Comparison of ENCODE assay signal across 24 cellular contexts in the genomic region with DNA sequence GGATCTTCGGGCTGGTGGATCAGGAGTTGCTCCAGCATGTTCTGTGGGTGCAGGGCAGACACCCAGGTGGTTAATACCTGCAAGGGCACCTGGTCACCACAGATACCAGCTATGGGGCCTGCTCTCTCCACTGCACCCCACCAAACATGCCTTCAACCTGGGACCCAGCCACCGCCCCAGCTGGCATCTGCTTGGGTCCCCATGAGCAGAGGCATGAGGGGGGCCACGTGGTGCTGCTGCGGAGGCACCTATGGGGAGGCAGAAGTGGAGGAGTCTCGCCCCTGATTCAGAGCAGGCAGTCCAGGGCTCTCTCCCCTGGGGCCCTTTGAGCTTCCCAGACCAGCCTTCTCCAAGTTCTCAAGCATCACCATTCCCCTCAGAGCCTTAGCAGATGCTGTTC. TPM values are rescaled to one million over a fixed set of nuclear protein-coding genes. Genes with fewer than 3 reads are reported as not detected.
A peak's percentile ranks its signal among the peaks of the same experiment; 100 is the strongest.
DNase-seq lines count a peak whose midpoint lies in the region; ATAC-seq, FAIRE-seq and TF ChIP-seq lines count a peak whose summit lies in the region.
"Had no signal": no experiment of that assay in that cellular context is flagged by ENCODE, and none has a peak within 500 bp of the region (broad histone marks: within the 10 kb centered on the region; RNA-seq: fewer than 3 reads in every experiment).

No MANE protein-coding gene starts in this region.

- no peak for TF ChIP-seq CTCF in HepG2 (CRISPR knock-in tag; IDR thresholded peaks at IDR 0.05)
- TF ChIP-seq CTCF in right lobe of liver (IDR thresholded peaks at IDR 0.05) = no peak
- no peak for TF ChIP-seq CTCF in neural crest cell (conservative IDR thresholded peaks at IDR 0.05)
- TF ChIP-seq CTCF in type B pancreatic cell (conservative IDR thresholded peaks at IDR 0.05) = no peak

- H3K27me3 Mint-ChIP-seq in neural crest cell (ENCODE audit: low read depth) (peaks cover 9% of the 10 kb centered on the region), type B pancreatic cell (no peaks in the 10 kb centered on the region)
- H3K27me3 Mint-ChIP-seq: CD4-positive, alpha-beta T cell had no signal

- TF ChIP-seq POLR2A in HepG2 (IDR thresholded peaks at IDR 0.05; ENCODE audit: insufficient read depth in 1 of 2, low read depth in 2 of 2, low read length in 2 of 2) (no peak), right lobe of liver (IDR thresholded peaks at IDR 0.05) (no peak)

- no peaks in the 10 kb centered on the region for H3K79me2 ChIP-seq in HepG2 (ENCODE audit: insufficient read depth, low read length)

- H3K9me3 ChIP-seq in HepG2 (ENCODE audit: low read length) (no peaks in the 10 kb centered on the region), right lobe of liver (no peaks in the 10 kb centered on the region)
- H3K9me3 ChIP-seq: BE2C, BLaER1, Caco-2 had no signal

- no peaks in the 10 kb centered on the region for H3K36me3 ChIP-seq in HepG2 (replicated peaks in 1 of 2; ENCODE audit: control insufficient read depth in 1 of 2, insufficient read depth in 2 of 2, low read length in 2 of 2)
- no peaks in the 10 kb centered on the region for H3K36me3 ChIP-seq in right lobe of liver
- H3K36me3 ChIP-seq: BE2C, BLaER1 had no signal

- no peak for DNase-seq in HepG2 (ENCODE audit: low spot score)
- no peak for DNase-seq in right lobe of liver
- no peak for DNase-seq in neural crest cell (ENCODE audit: low read depth, low spot score)
- DNase-seq in type B pancreatic cell (ENCODE audit: extremely low spot score, unreplicated experiment) = no peak
- DNase-seq in left ventricle myocardium superior = no peak
- no peak for DNase-seq in activated CD4-positive, CD25-positive, alpha-beta regulatory T cell treated with anti-CD3 and anti-CD28 coated beads, Interleukin-2, amount 50 U/mL, for 72 hours
- DNase-seq: 8988T; ACHN; BE2C; C1 segment of cervical spinal cord; Caco-2; Calu3; CD4-positive, alpha-beta T cell; CD8-positive, alpha-beta T cell; DMS79 treated with DMSO at 0.1 percent for 48 hours; GF-D8 had no signal

- H3K27me3 ChIP-seq in HepG2 (ENCODE audit: control insufficient read depth in 1 of 2, insufficient read depth in 2 of 2, low read length in 2 of 2) (peaks cover 1 to 10% of the 10 kb centered on the region in 2 experiments; a peak in 3 of 5 replicates), right lobe of liver (no peaks in the 10 kb centered on the region)
- H3K27me3 ChIP-seq: BE2C, BLaER1 had no signal

- H3K27ac Mint-ChIP-seq in neural crest cell (ENCODE audit: unreplicated experiment) (no peak overlapping the region), type B pancreatic cell (no peak overlapping the region)
- H3K27ac Mint-ChIP-seq: CD4-positive, alpha-beta T cell; CD8-positive, alpha-beta T cell had no signal

- H3K27ac ChIP-seq in HepG2 (ENCODE audit: extremely low read length, insufficient read depth, low read length) (no peak overlapping the region), right lobe of liver (no peak overlapping the region)
- H3K27ac ChIP-seq: BLaER1 had no signal

- no peak overlapping the region for H3K4me2 ChIP-seq in HepG2 (ENCODE audit: low read depth, low read length)
- H3K4me2 ChIP-seq: BLaER1 had no signal

- H3K4me3 ChIP-seq in HepG2 (replicated peaks in 1 of 3; ENCODE audit: insufficient read depth in 1 of 3, low read depth in 2 of 3, low read length in 3 of 3) (no peak overlapping the region), right lobe of liver (no peak overlapping the region)
- H3K4me3 ChIP-seq: BLaER1 had no signal

- FAIRE-seq in HepG2 (lab: Jason Lieb, UNC) = no peak
- FAIRE-seq: A204.1, D721Med, G401.6, GM12891, GM19239 had no signal

- in situ Hi-C loops in HepG2 (cut with HindIII; ENCODE audit: extremely low pct_ligation_motif_present, low pct_unique_long_range_greater_than_20kb) = no loop called here

- peaks cover 5% of the 10 kb centered on the region for H3K4me1 Mint-ChIP-seq in neural crest cell
- H3K4me1 Mint-ChIP-seq in type B pancreatic cell (ENCODE audit: unreplicated experiment) = peaks cover 8% of the 10 kb centered on the region

- H3K36me3 Mint-ChIP-seq in neural crest cell (ENCODE audit: low read depth) = no peaks in the 10 kb centered on the region
- no peaks in the 10 kb centered on the region for H3K36me3 Mint-ChIP-seq in type B pancreatic cell
- H3K36me3 Mint-ChIP-seq: CD14-positive monocyte; CD8-positive, alpha-beta T cell had no signal

- H3K9ac ChIP-seq in HepG2 (ENCODE audit: insufficient read depth, low read depth, low read length) = no peak overlapping the region
- H3K9ac ChIP-seq: BLaER1 had no signal

- 4% methylated on average over 5 of the region's 5 CpGs for WGBS in HepG2 (ENCODE audit: low lambda C conversion rate)
- no CpG with 5 or more reads among the region's 5 CpGs for WGBS in right lobe of liver (ENCODE audit: insufficient coverage, low coverage, low lambda C conversion rate, missing lambda C conversion rate)

- TF ChIP-seq EP300 in HepG2 (IDR thresholded peaks at IDR 0.05; ENCODE audit: low read depth in 2 of 2, low read length in 2 of 2) (no peak), HepG2 (CRISPR knock-in tag; IDR thresholded peaks at IDR 0.05; ENCODE audit: borderline replicate concordance) (no peak)

- TF ChIP-seq RAD21 in HepG2 (CRISPR knock-in tag; IDR thresholded peaks at IDR 0.05) = no peak

- H2AFZ ChIP-seq in HepG2 (ENCODE audit: low read length) = no peak overlapping the region

- H4K20me1 ChIP-seq in HepG2 (ENCODE audit: insufficient read depth, low read length) = no peaks in the 10 kb centered on the region
- H4K20me1 ChIP-seq: BLaER1 had no signal

- peaks cover 15% of the 10 kb centered on the region; the same call in 1 of the 2 replicates for H3K4me1 ChIP-seq in HepG2 (ENCODE audit: insufficient read depth, low read length)
- no peaks in the 10 kb centered on the region for H3K4me1 ChIP-seq in right lobe of liver
- H3K4me1 ChIP-seq: BE2C, Caco-2 had no signal

- no TSS peak for BruUV-seq in HepG2 (replicated peaks; lab: Mats Ljungman, UMichigan)

- H3K9me3 Mint-ChIP-seq in neural crest cell (no peaks in the 10 kb centered on the region), type B pancreatic cell (no peaks in the 10 kb centered on the region)
- H3K9me3 Mint-ChIP-seq: CD14-positive monocyte; CD4-positive, alpha-beta T cell; CD8-positive, alpha-beta T cell had no signal

- intact Hi-C loops in HepG2 (cut with micrococcal nuclease; ENCODE audit: unreplicated experiment) (no loop called here), right lobe of liver (cut with DNase I) (no loop called here), left ventricle myocardium superior (cut with micrococcal nuclease) (no loop called here)

- H3K4me3 Mint-ChIP-seq in neural crest cell (peak overlapping the region; percentile 80), type B pancreatic cell (peak overlapping the region; percentile 16)
- H3K4me3 Mint-ChIP-seq: CD14-positive monocyte; CD8-positive, alpha-beta T cell had no signal

- CTCF ChIA-PET in HepG2 (lab: Yijun Ruan, JAX; ENCODE audit: low intra/inter-chr PET ratio, low total read pairs) = no interaction called here

- ATAC-seq in HepG2 (no peak), right lobe of liver (no peak), left ventricle myocardium superior (no peak)
- ATAC-seq: CD8-positive, alpha-beta T cell had no signal

- POLR2A ChIA-PET in HepG2 (lab: Yijun Ruan, JAX) = no interaction called here

RNA-seq across cellular contexts. Expression of gene AK8, which starts 2.9 kb away (rescaled TPM):
- total RNA-seq in HepG2 (2016; rRNA removed; fragmentation: Illumina TruSeq; extraction: Trizol) (not detected in 2 replicates), right lobe of liver (under 1 TPM in 2 of 6 experiments, not detected in 4; 0.12 TPM), neural crest cell (0.96 and 1.3 TPM in 2 replicates), type B pancreatic cell (ENCODE audit: low replicate concordance) (4.6 and 5.5 TPM in 2 replicates), left ventricle myocardium superior (0.42 TPM)
- 0.10 TPM in 1 of 2 replicates, not detected in the other for total RNA-seq in HepG2 (2016; cell fraction: cytosol; rRNA removed; fragmentation: Illumina TruSeq; extraction: Trizol; ENCODE audit: low read depth)
- not detected in 2 replicates for total RNA-seq in HepG2 (2016; cell fraction: insoluble cytoplasmic fraction; rRNA removed; fragmentation: Illumina TruSeq; extraction: Trizol)
- total RNA-seq in HepG2 (2016; cell fraction: membrane; rRNA removed; fragmentation: Illumina TruSeq; extraction: Trizol) = 0.07 TPM in 1 of 2 replicates, not detected in the other
- total RNA-seq in HepG2 (2016; cell fraction: nucleus; rRNA removed; fragmentation: Illumina TruSeq; extraction: Trizol) = 0.40 TPM in 1 of 2 replicates, not detected in the other
- polyA plus RNA-seq in HepG2 (2011; rRNA removed) = 0.09 and 0.11 TPM in 2 replicates
- polyA plus RNA-seq in HepG2 (2011; cell fraction: cytosol; rRNA removed) = 0.09 and 0.15 TPM in 2 replicates
- 0.09 and 0.14 TPM in 2 replicates for polyA plus RNA-seq in HepG2 (2011; cell fraction: nucleus; rRNA removed)
- 0.08 and 0.28 TPM in 2 replicates for polyA plus RNA-seq in HepG2 (2012)
- polyA plus RNA-seq in HepG2 (2016; cell fraction: cytosol; fragmentation: Illumina TruSeq; extraction: Trizol; ENCODE audit: low read depth) = not detected in 2 replicates
- polyA plus RNA-seq in HepG2 (2016; cell fraction: insoluble cytoplasmic fraction; fragmentation: Illumina TruSeq; extraction: Trizol; ENCODE audit: low read depth) = not detected in 2 replicates
- polyA plus RNA-seq in HepG2 (2016; cell fraction: membrane; fragmentation: Illumina TruSeq; extraction: Trizol; ENCODE audit: low read depth) = 0.11 TPM in 1 of 2 replicates, not detected in the other
- not detected in 2 replicates for polyA plus RNA-seq in HepG2 (2016; cell fraction: nucleus; fragmentation: Illumina TruSeq; extraction: Trizol; ENCODE audit: insufficient read depth, low read depth)
- 0.44 TPM in 1 of 2 replicates, not detected in the other for polyA minus RNA-seq in HepG2 (2011; rRNA and poly(A)+ RNA removed; ENCODE audit: low replicate concordance)
- not detected in 2 replicates for polyA minus RNA-seq in HepG2 (2011; cell fraction: cytosol; rRNA and poly(A)+ RNA removed)
- polyA minus RNA-seq in HepG2 (2011; cell fraction: nucleus; rRNA and poly(A)+ RNA removed) = 0.25 TPM in 1 of 2 replicates, not detected in the other
- total RNA-seq: A673; CD4-positive, alpha-beta T cell; CD8-positive, alpha-beta T cell had no signal

RNA-seq across cellular contexts. Expression of gene SPACA9, which starts 3.5 kb away (rescaled TPM):
- total RNA-seq in HepG2 (2016; rRNA removed; fragmentation: Illumina TruSeq; extraction: Trizol) (0.13 and 0.15 TPM in 2 replicates), right lobe of liver (1 to 10 TPM in 5 of 6 experiments, under 1 TPM in 1; 0.86 to 2.0 (median 1.3) TPM), neural crest cell (3.6 and 4.1 TPM in 2 replicates), type B pancreatic cell (ENCODE audit: low replicate concordance) (5.2 and 8.3 TPM in 2 replicates), left ventricle myocardium superior (4.4 TPM)
- 0.44 and 0.61 TPM in 2 replicates for total RNA-seq in HepG2 (2016; cell fraction: cytosol; rRNA removed; fragmentation: Illumina TruSeq; extraction: Trizol; ENCODE audit: low read depth)
- 0.18 and 0.22 TPM in 2 replicates for total RNA-seq in HepG2 (2016; cell fraction: insoluble cytoplasmic fraction; rRNA removed; fragmentation: Illumina TruSeq; extraction: Trizol)
- total RNA-seq in HepG2 (2016; cell fraction: membrane; rRNA removed; fragmentation: Illumina TruSeq; extraction: Trizol) = 0.10 and 0.56 TPM in 2 replicates
- 0.25 and 0.50 TPM in 2 replicates for total RNA-seq in HepG2 (2016; cell fraction: nucleus; rRNA removed; fragmentation: Illumina TruSeq; extraction: Trizol)
- polyA plus RNA-seq in HepG2 (2011; rRNA removed) = 0.38 and 0.64 TPM in 2 replicates
- polyA plus RNA-seq in HepG2 (2011; cell fraction: cytosol; rRNA removed) = 0.38 and 0.40 TPM in 2 replicates
- polyA plus RNA-seq in HepG2 (2011; cell fraction: nucleus; rRNA removed) = 0.64 and 0.93 TPM in 2 replicates
- polyA plus RNA-seq in HepG2 (2012) = 0.33 and 0.38 TPM in 2 replicates
- polyA plus RNA-seq in HepG2 (2016; cell fraction: cytosol; fragmentation: Illumina TruSeq; extraction: Trizol; ENCODE audit: low read depth) = 0.55 and 0.71 TPM in 2 replicates
- 0.17 and 0.21 TPM in 2 replicates for polyA plus RNA-seq in HepG2 (2016; cell fraction: insoluble cytoplasmic fraction; fragmentation: Illumina TruSeq; extraction: Trizol; ENCODE audit: low read depth)
- polyA plus RNA-seq in HepG2 (2016; cell fraction: membrane; fragmentation: Illumina TruSeq; extraction: Trizol; ENCODE audit: low read depth) = 0.25 and 0.36 TPM in 2 replicates
- 0.43 and 0.48 TPM in 2 replicates for polyA plus RNA-seq in HepG2 (2016; cell fraction: nucleus; fragmentation: Illumina TruSeq; extraction: Trizol; ENCODE audit: insufficient read depth, low read depth)
- 0.30 and 7.2 TPM in 2 replicates for polyA minus RNA-seq in HepG2 (2011; rRNA and poly(A)+ RNA removed; ENCODE audit: low replicate concordance)
- 0.49 TPM in 1 of 2 replicates, not detected in the other for polyA minus RNA-seq in HepG2 (2011; cell fraction: cytosol; rRNA and poly(A)+ RNA removed)
- 0.25 and 0.26 TPM in 2 replicates for polyA minus RNA-seq in HepG2 (2011; cell fraction: nucleus; rRNA and poly(A)+ RNA removed)
